Comparison of ENCODE assay signal across 25 cellular contexts in genomic region chr9:463455-464125, GRCh38. TPM values are rescaled to one million over a fixed set of nuclear protein-coding genes. Genes with fewer than 3 reads are reported as not detected.
DNase-seq lines count a peak whose midpoint lies in the region; ATAC-seq, FAIRE-seq and TF ChIP-seq lines count a peak whose summit lies in the region.
"Had no signal": no experiment of that assay in that cellular context is flagged by ENCODE, and none has a peak within 500 bp of the region (broad histone marks: within the 10 kb centered on the region; RNA-seq: fewer than 3 reads in every experiment).

No MANE protein-coding gene starts in this region.

- H3K4me1 Mint-ChIP-seq in MCF 10A (ENCODE audit: insufficient read depth, unreplicated experiment) = peaks cover 6% of the 10 kb centered on the region
- H3K4me1 Mint-ChIP-seq in stimulated activated memory B cell treated with anti-CD40 and anti-IgM and Interleukin-4, amounts not matched to agents 10 μg/mL and 1 μg/mL and 100 μg/mL, for 72 hours = peaks cover 5% of the 10 kb centered on the region
- H3K4me1 Mint-ChIP-seq in activated CD4-positive, alpha-beta T cell treated with anti-CD3 and anti-CD28 coated beads for 36 hours = peaks cover 7% of the 10 kb centered on the region

- H3K27ac Mint-ChIP-seq in MCF 10A (ENCODE audit: low read depth, unreplicated experiment) = no peak overlapping the region
- H3K27ac Mint-ChIP-seq in stimulated activated memory B cell treated with anti-CD40 and anti-IgM and Interleukin-4, amounts not matched to agents 10 μg/mL and 1 μg/mL and 100 μg/mL, for 72 hours = peak overlapping the region; percentile 33
- no peak overlapping the region for H3K27ac Mint-ChIP-seq in activated CD4-positive, alpha-beta T cell treated with anti-CD3 and anti-CD28 coated beads for 36 hours
- H3K27ac Mint-ChIP-seq: T-helper 1 cell treated with Interleukin-12 subunit alpha and Interleukin-12 subunit beta and Interleukin-4 antibody, amounts not matched to agents 30 μg/mL and 1 μg/mL, for 36 hours had no signal

- H3K4me2 ChIP-seq in mesendoderm (ENCODE audit: low read length) = no peak overlapping the region
- H3K4me2 ChIP-seq: hepatocyte had no signal

- BruUV-seq in MCF 10A (replicated peaks; lab: Mats Ljungman, UMichigan) = no TSS peak
- no TSS peak for BruUV-seq in Panc1 (replicated peaks; lab: Mats Ljungman, UMichigan)

- WGBS in mesendoderm (ENCODE audit: extremely low coverage, insufficient coverage, low lambda C conversion rate) = no CpG with 5 or more reads among the region's 8 CpGs

- no peaks in the 10 kb centered on the region for H3K27me3 Mint-ChIP-seq in MCF 10A (ENCODE audit: insufficient read depth, unreplicated experiment)
- no peaks in the 10 kb centered on the region for H3K27me3 Mint-ChIP-seq in stimulated activated memory B cell treated with anti-CD40 and anti-IgM and Interleukin-4, amounts not matched to agents 10 μg/mL and 1 μg/mL and 100 μg/mL, for 72 hours
- H3K27me3 Mint-ChIP-seq in activated CD4-positive, alpha-beta T cell treated with anti-CD3 and anti-CD28 coated beads for 36 hours = no peaks in the 10 kb centered on the region
- H3K27me3 Mint-ChIP-seq: CD4-positive, alpha-beta memory T cell; IgD-negative memory B cell had no signal

- H3K9me3 ChIP-seq in breast epithelium (no peaks in the 10 kb centered on the region), Panc1 (ENCODE audit: control insufficient read depth, insufficient read depth, low read depth, low read length) (no peaks in the 10 kb centered on the region)
- H3K9me3 ChIP-seq: SJSA1, thyroid gland had no signal

- H3K27ac ChIP-seq in breast epithelium (no peak overlapping the region), Panc1 (ENCODE audit: low read length) (no peak overlapping the region; the same call in 1 of the 2 replicates), mesendoderm (ENCODE audit: low read depth, low read length) (no peak overlapping the region)
- H3K27ac ChIP-seq: hepatocyte, HL-60, SJSA1, thyroid gland, VCaP had no signal

- H3K9me3 Mint-ChIP-seq in MCF 10A (ENCODE audit: unreplicated experiment) = no peaks in the 10 kb centered on the region
- no peaks in the 10 kb centered on the region for H3K9me3 Mint-ChIP-seq in stimulated activated memory B cell treated with anti-CD40 and anti-IgM and Interleukin-4, amounts not matched to agents 10 μg/mL and 1 μg/mL and 100 μg/mL, for 72 hours
- no peaks in the 10 kb centered on the region for H3K9me3 Mint-ChIP-seq in activated CD4-positive, alpha-beta T cell treated with anti-CD3 and anti-CD28 coated beads for 36 hours (ENCODE audit: low read depth)
- H3K9me3 Mint-ChIP-seq: IgD-negative memory B cell; natural killer cell; T-helper 1 cell treated with Interleukin-12 subunit alpha and Interleukin-12 subunit beta and Interleukin-4 antibody, amounts not matched to agents 30 μg/mL and 1 μg/mL, for 36 hours had no signal

- H3K9ac ChIP-seq in mesendoderm (ENCODE audit: low read length) = no peak overlapping the region

- H3K36me3 ChIP-seq in breast epithelium (no peaks in the 10 kb centered on the region), Panc1 (ENCODE audit: control insufficient read depth, insufficient read depth, low read length) (no peaks in the 10 kb centered on the region), mesendoderm (ENCODE audit: control insufficient read depth, insufficient read depth, low read length) (no peaks in the 10 kb centered on the region)
- H3K36me3 ChIP-seq: SJSA1, thyroid gland had no signal

- no peak overlapping the region for H2AK5ac ChIP-seq in mesendoderm (ENCODE audit: low read length)

- H2BK5ac ChIP-seq in mesendoderm (ENCODE audit: low read length) = no peak overlapping the region

- H3K56ac ChIP-seq in mesendoderm (ENCODE audit: low read length) = no peak overlapping the region

- peaks cover 21% of the 10 kb centered on the region for H3K36me3 Mint-ChIP-seq in MCF 10A (ENCODE audit: insufficient read depth, unreplicated experiment)
- H3K36me3 Mint-ChIP-seq in stimulated activated memory B cell treated with anti-CD40 and anti-IgM and Interleukin-4, amounts not matched to agents 10 μg/mL and 1 μg/mL and 100 μg/mL, for 72 hours = peaks cover 49% of the 10 kb centered on the region
- peaks cover 27% of the 10 kb centered on the region for H3K36me3 Mint-ChIP-seq in activated CD4-positive, alpha-beta T cell treated with anti-CD3 and anti-CD28 coated beads for 36 hours (ENCODE audit: low read depth)

- DNase-seq in MCF 10A (ENCODE audit: unreplicated experiment) = peak; percentile 30
- DNase-seq in breast epithelium (ENCODE audit: low spot score in 2 of 2) = no peak
- DNase-seq in Panc1 (ENCODE audit: low read depth, low spot score) = no peak
- peak; percentile 26 for DNase-seq in fibroblast of mammary gland (ENCODE audit: low read depth)
- DNase-seq in mesendoderm = no peak
- no peak for DNase-seq in urothelium cell line (ENCODE audit: low spot score)
- no peak for DNase-seq in activated CD4-positive, alpha-beta T cell treated with anti-CD3 and anti-CD28 coated beads for 36 hours
- DNase-seq: CD4-positive, alpha-beta memory T cell; dermis blood vessel endothelial cell; DMS153; foreskin fibroblast; natural killer cell; NCI-H1694; NCI-H2227 treated with DMSO at 0.1 percent for 48 hours; NCI-H774; stimulated activated naive CD4-positive, alpha-beta T cell treated with Interleukin-2 at 50 U/mL for 16 hours; thyroid gland had no signal

- no peak overlapping the region for H3K4me3 Mint-ChIP-seq in MCF 10A (ENCODE audit: unreplicated experiment)
- no peak overlapping the region for H3K4me3 Mint-ChIP-seq in stimulated activated memory B cell treated with anti-CD40 and anti-IgM and Interleukin-4, amounts not matched to agents 10 μg/mL and 1 μg/mL and 100 μg/mL, for 72 hours
- H3K4me3 Mint-ChIP-seq in activated CD4-positive, alpha-beta T cell treated with anti-CD3 and anti-CD28 coated beads for 36 hours = no peak overlapping the region
- H3K4me3 Mint-ChIP-seq: CD4-positive, alpha-beta memory T cell; natural killer cell; T-helper 1 cell treated with Interleukin-12 subunit alpha and Interleukin-12 subunit beta and Interleukin-4 antibody, amounts not matched to agents 30 μg/mL and 1 μg/mL, for 36 hours had no signal

- no peaks in the 10 kb centered on the region for H3K79me2 ChIP-seq in mesendoderm (ENCODE audit: control insufficient read depth, insufficient read depth, low read length)
- H3K79me2 ChIP-seq: hepatocyte had no signal

- H3K79me1 ChIP-seq in mesendoderm (ENCODE audit: low read length) = no peaks in the 10 kb centered on the region

- H3K27me3 ChIP-seq in breast epithelium (no peaks in the 10 kb centered on the region), Panc1 (ENCODE audit: control insufficient read depth, insufficient read depth, low read length) (no peaks in the 10 kb centered on the region), mesendoderm (ENCODE audit: insufficient read depth, low read length, poor library complexity) (no peaks in the 10 kb centered on the region)
- H3K27me3 ChIP-seq: hepatocyte, SJSA1, thyroid gland had no signal

- peak; percentile 72 for ATAC-seq in Panc1
- ATAC-seq in stimulated activated memory B cell treated with anti-CD40 and anti-IgM and Interleukin-4, amounts not matched to agents 10 μg/mL and 1 μg/mL and 100 μg/mL, for 72 hours = no peak
- no peak for ATAC-seq in activated CD4-positive, alpha-beta T cell treated with anti-CD3 and anti-CD28 coated beads for 36 hours
- ATAC-seq: GM12878, natural killer cell had no signal

- TF ChIP-seq CTCF in MCF 10A (IDR thresholded peaks at IDR 0.05; ENCODE audit: unreplicated experiment) (no peak), breast epithelium (IDR thresholded peaks at IDR 0.05) (no peak), Panc1 (IDR thresholded peaks at IDR 0.05) (no peak), fibroblast of mammary gland (conservative IDR thresholded peaks at IDR 0.05; ENCODE audit: control insufficient read depth, insufficient read depth, low read depth, low read length) (no peak)

- in situ Hi-C loops in Panc1 (cut with HindIII; ENCODE audit: low pct_unique_long_range_greater_than_20kb, low sequenced_read_pairs) = no loop called here

- intact Hi-C loops in MCF 10A (cut with micrococcal nuclease) = no loop called here
- intact Hi-C loops in breast epithelium (cut with DNase I; ENCODE audit: low total_unique reads) = no loop called here
- intact Hi-C loops in Panc1 (cut with micrococcal nuclease; ENCODE audit: unreplicated experiment) = no loop called here
- intact Hi-C loops in activated CD4-positive, alpha-beta T cell treated with anti-CD3 and anti-CD28 coated beads for 36 hours (cut with DNase I, micrococcal nuclease) = no loop called here

- POLR2A ChIA-PET in MCF 10A (lab: Yijun Ruan, JAX) (interaction anchor here (0.7 kb wide), 1 partner anchor 145 kb away, joined by 3 read pairs; no protein-coding TSS in a partner anchor), Panc1 (lab: Charles Lee) (interaction anchor here (0.6 kb wide), 1 partner anchor 77 kb away, joined by 4 read pairs; no protein-coding TSS in a partner anchor)
- POLR2A ChIA-PET in activated CD4-positive, alpha-beta T cell treated with anti-CD3 and anti-CD28 coated beads for 36 hours (lab: Charles Lee) = no interaction called here

- CTCF ChIA-PET in MCF 10A (lab: Yijun Ruan, JAX) = interaction anchor here (1.5 kb wide), 1 partner anchor 17 kb away, joined by 3 read pairs; no protein-coding TSS in a partner anchor
- CTCF ChIA-PET in Panc1 (lab: Charles Lee) = no interaction called here
- CTCF ChIA-PET in activated CD4-positive, alpha-beta T cell treated with anti-CD3 and anti-CD28 coated beads for 36 hours (lab: Charles Lee) = no interaction called here

- H2BK120ac ChIP-seq in mesendoderm (ENCODE audit: low read depth, low read length) = no peak overlapping the region

- no peak overlapping the region for H4K8ac ChIP-seq in mesendoderm (ENCODE audit: low read depth, low read length)

- H3K4me3 ChIP-seq in breast epithelium (no peak overlapping the region), Panc1 (ENCODE audit: low read depth in 2 of 2, low read length in 2 of 2) (no peak overlapping the region), fibroblast of mammary gland (ENCODE audit: control insufficient read depth, low read depth, low read length) (no peak overlapping the region), mesendoderm (ENCODE audit: low read length) (no peak overlapping the region)
- H3K4me3 ChIP-seq: GM12878, hepatocyte, SJSA1, thyroid gland had no signal

- no peak for FAIRE-seq in urothelium cell line (lab: Jason Lieb, UNC)
- FAIRE-seq: GM12878 had no signal

- no peaks in the 10 kb centered on the region for H3K4me1 ChIP-seq in breast epithelium
- H3K4me1 ChIP-seq in Panc1 (ENCODE audit: control insufficient read depth, insufficient read depth, low read length) = no peaks in the 10 kb centered on the region; the same call in 1 of the 2 replicates
- H3K4me1 ChIP-seq in mesendoderm (ENCODE audit: control insufficient read depth, low read depth, low read length) = no peaks in the 10 kb centered on the region
- H3K4me1 ChIP-seq: SJSA1 had no signal

- H3K23ac ChIP-seq in mesendoderm (ENCODE audit: low read length) = no peak overlapping the region

- no peak overlapping the region for H4K5ac ChIP-seq in mesendoderm (ENCODE audit: low read length)

- no peak for TF ChIP-seq POLR2A in breast epithelium (IDR thresholded peaks at IDR 0.05)

- no peak overlapping the region for H3K18ac ChIP-seq in mesendoderm (ENCODE audit: low read length)

- no peak overlapping the region for H2BK15ac ChIP-seq in mesendoderm (replicated peaks; ENCODE audit: low read depth)

- no peak overlapping the region for H3K4ac ChIP-seq in mesendoderm (ENCODE audit: low read depth, low read length)

RNA-seq across cellular contexts. Expression of gene KANK1, which starts 40.9 kb away (rescaled TPM):
- total RNA-seq in MCF 10A (2022) (46.0 and 56.1 TPM in 2 replicates), breast epithelium (10 to 100 TPM; 59.4 to 76.7 (median 64.9) TPM), Panc1 (2021; ENCODE audit: unreplicated experiment) (14.5 TPM)
- 9.0 TPM for polyA plus RNA-seq in Panc1 (2012; ENCODE audit: insufficient read length)
- polyA plus RNA-seq in mesendoderm (2013, experiment 1 of 2) = 13.2 TPM
- 13.6 TPM for polyA plus RNA-seq in mesendoderm (2013, experiment 2 of 2)
- total RNA-seq in activated CD4-positive, alpha-beta T cell treated with anti-CD3 and anti-CD28 coated beads for 36 hours = 1 to 10 TPM; 1.8 to 2.9 TPM

Comparison
In these comparisons a context has a peak if more than half of its experiments do, and no peak if none do; other contexts are left out.
1. DNase-seq: peak in MCF 10A (single experiment) and fibroblast of mammary gland (single experiment); none in breast epithelium (0 of 2), Panc1 (single experiment), mesendoderm (single experiment), urothelium cell line (single experiment) and activated CD4-positive, alpha-beta T cell treated with anti-CD3 and anti-CD28 coated beads for 36 hours (single experiment).